Comparison of ENCODE assay signal across 1 cellular context in the genomic region with DNA sequence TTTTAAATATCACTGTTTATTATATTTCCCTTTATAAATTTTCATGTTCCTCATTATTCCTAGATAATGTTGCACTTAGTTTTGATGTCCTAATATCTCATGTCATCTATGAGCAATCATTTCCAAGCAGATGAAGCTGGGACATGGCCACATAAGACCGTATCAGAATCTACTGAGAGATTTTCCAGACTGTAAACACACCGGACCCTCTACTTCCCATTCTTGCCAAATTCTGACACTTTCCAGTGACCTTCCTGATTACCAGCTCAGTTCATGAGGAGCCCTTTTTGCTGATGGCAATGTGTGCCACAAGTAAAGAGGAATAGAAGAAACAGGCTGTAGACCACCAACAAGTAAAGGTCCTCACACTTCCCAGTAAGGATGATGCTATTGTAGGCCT.
TF ChIP-seq lines count a peak whose summit lies in the region.

No MANE protein-coding gene starts in this region.

TF ChIP-seq in IMR-90, 13 proteins besides CTCF, POLR2A, EP300 and RAD21:
- no peak for TF ChIP-seq BHLHE40 (IDR thresholded peaks at IDR 0.05; ENCODE audit: low read depth, low read length)
- TF ChIP-seq, protein P1, sequence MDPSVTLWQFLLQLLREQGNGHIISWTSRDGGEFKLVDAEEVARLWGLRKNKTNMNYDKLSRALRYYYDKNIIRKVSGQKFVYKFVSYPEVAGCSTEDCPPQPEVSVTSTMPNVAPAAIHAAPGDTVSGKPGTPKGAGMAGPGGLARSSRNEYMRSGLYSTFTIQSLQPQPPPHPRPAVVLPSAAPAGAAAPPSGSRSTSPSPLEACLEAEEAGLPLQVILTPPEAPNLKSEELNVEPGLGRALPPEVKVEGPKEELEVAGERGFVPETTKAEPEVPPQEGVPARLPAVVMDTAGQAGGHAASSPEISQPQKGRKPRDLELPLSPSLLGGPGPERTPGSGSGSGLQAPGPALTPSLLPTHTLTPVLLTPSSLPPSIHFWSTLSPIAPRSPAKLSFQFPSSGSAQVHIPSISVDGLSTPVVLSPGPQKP (IDR thresholded peaks at IDR 0.05; ENCODE audit: borderline replicate concordance, low read depth, low read length) = no peak
- no peak for TF ChIP-seq CHD1 (IDR thresholded peaks at IDR 0.05; ENCODE audit: low read depth, low read length)
- TF ChIP-seq RFX5 (IDR thresholded peaks at IDR 0.05; ENCODE audit: low read depth, low read length) = no peak
- TF ChIP-seq SMC3 (IDR thresholded peaks at IDR 0.05; ENCODE audit: low read depth, low read length) = no peak
- TF ChIP-seq RCOR1 (IDR thresholded peaks at IDR 0.05; ENCODE audit: insufficient replicate concordance, low read length) = no peak
